ENCODE assay signal across 1 cellular context in the genomic region with DNA sequence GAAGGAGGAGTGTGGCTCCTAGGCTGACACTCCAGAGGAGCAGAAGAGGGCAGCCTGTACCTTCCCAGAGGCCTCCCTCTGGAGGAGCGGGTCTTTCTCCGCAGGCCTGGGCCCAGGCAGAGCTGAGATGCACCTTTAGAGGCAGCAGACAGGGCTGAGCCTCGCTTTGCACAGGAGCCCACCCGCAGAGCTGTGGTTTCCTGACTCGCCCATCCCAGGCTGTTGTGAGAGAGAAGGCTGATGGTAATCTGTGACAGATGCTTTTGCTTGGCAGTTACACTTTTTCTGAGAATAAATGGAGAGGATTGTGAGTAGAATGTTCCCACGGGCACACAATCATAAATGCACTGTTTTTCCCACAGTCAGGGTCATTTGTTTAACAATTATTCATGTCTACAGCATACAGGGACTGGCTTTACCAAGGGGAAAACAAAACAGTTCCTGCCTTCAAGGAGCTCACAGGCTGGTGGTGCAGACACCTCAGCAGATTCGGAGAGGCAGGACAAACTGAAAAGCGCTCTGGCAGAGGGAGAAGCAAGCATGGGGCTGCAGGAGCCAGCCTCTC.
TF ChIP-seq lines count a peak whose summit lies in the region.

No MANE protein-coding gene starts in this region.

TF ChIP-seq in GM12878, 131 proteins besides CTCF, POLR2A, EP300 and RAD21:
- TF ChIP-seq, protein P1, sequence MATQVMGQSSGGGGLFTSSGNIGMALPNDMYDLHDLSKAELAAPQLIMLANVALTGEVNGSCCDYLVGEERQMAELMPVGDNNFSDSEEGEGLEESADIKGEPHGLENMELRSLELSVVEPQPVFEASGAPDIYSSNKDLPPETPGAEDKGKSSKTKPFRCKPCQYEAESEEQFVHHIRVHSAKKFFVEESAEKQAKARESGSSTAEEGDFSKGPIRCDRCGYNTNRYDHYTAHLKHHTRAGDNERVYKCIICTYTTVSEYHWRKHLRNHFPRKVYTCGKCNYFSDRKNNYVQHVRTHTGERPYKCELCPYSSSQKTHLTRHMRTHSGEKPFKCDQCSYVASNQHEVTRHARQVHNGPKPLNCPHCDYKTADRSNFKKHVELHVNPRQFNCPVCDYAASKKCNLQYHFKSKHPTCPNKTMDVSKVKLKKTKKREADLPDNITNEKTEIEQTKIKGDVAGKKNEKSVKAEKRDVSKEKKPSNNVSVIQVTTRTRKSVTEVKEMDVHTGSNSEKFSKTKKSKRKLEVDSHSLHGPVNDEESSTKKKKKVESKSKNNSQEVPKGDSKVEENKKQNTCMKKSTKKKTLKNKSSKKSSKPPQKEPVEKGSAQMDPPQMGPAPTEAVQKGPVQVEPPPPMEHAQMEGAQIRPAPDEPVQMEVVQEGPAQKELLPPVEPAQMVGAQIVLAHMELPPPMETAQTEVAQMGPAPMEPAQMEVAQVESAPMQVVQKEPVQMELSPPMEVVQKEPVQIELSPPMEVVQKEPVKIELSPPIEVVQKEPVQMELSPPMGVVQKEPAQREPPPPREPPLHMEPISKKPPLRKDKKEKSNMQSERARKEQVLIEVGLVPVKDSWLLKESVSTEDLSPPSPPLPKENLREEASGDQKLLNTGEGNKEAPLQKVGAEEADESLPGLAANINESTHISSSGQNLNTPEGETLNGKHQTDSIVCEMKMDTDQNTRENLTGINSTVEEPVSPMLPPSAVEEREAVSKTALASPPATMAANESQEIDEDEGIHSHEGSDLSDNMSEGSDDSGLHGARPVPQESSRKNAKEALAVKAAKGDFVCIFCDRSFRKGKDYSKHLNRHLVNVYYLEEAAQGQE (IDR thresholded peaks at IDR 0.05; ENCODE audit: low read depth, low read length): no peak
- TF ChIP-seq RUNX3 (IDR thresholded peaks at IDR 0.05; ENCODE audit: low read length) (peak; percentile 82), ZZZ3 (IDR thresholded peaks at IDR 0.05; ENCODE audit: control insufficient read depth, insufficient read length, low read depth) (no peak), NR2F1 (conservative IDR thresholded peaks at IDR 0.05) (no peak), FOS (IDR thresholded peaks at IDR 0.05; ENCODE audit: borderline replicate concordance, extremely low read depth, insufficient read length) (no peak), SUZ12 (IDR thresholded peaks at IDR 0.05; ENCODE audit: unreplicated experiment) (no peak), CREB1 (IDR thresholded peaks at IDR 0.05; ENCODE audit: low read depth) (0 out of 2 replicates have a peak, but pooled peaks have one; percentile 22), TCF12 (IDR thresholded peaks at IDR 0.05; ENCODE audit: low read depth, low read length) (0 out of 2 replicates have a peak, but pooled peaks have one; percentile 44), SMC3 (IDR thresholded peaks at IDR 0.05; ENCODE audit: borderline replicate concordance, low read length) (no peak), TBL1XR1 (IDR thresholded peaks at IDR 0.05; ENCODE audit: low read depth, low read length) (no peak), ATF2 (IDR thresholded peaks at IDR 0.05; ENCODE audit: low read length) (0 out of 2 replicates have a peak, but pooled peaks have one; percentile 40), CUX1 (IDR thresholded peaks at IDR 0.05; ENCODE audit: insufficient replicate concordance, low read depth, low read length) (peak; percentile 77), MLLT1 (IDR thresholded peaks at IDR 0.05) (peak; percentile 44; the same call in 1 of the 2 replicates), MEF2B (IDR thresholded peaks at IDR 0.05; ENCODE audit: partially characterized antibody, poor library complexity, severe bottlenecking) (peak; percentile 55)
- TF ChIP-seq, protein P2, sequence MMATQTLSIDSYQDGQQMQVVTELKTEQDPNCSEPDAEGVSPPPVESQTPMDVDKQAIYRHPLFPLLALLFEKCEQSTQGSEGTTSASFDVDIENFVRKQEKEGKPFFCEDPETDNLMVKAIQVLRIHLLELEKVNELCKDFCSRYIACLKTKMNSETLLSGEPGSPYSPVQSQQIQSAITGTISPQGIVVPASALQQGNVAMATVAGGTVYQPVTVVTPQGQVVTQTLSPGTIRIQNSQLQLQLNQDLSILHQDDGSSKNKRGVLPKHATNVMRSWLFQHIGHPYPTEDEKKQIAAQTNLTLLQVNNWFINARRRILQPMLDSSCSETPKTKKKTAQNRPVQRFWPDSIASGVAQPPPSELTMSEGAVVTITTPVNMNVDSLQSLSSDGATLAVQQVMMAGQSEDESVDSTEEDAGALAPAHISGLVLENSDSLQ (IDR thresholded peaks at IDR 0.05): peak; percentile 25; the same call in 1 of the 2 replicates
